ENCODE assay signal across 15 cellular contexts in genomic region chr2:1502891-1503304, GRCh38.
"Had no signal": no experiment of that assay in that cellular context is flagged by ENCODE, and none has a peak within 500 bp of the region (broad histone marks: within the 10 kb centered on the region; RNA-seq: fewer than 3 reads in every experiment).

No MANE protein-coding gene starts in this region.

- H3K36me3 ChIP-seq: gastroesophageal sphincter, heart right ventricle, tibial artery, vagina had no signal

- H3K4me1 ChIP-seq: gastroesophageal sphincter, tibial artery, vagina had no signal

- H3K4me1 Mint-ChIP-seq: WTC11 had no signal

- H3K36me3 Mint-ChIP-seq: WTC11 had no signal

- H3K27ac Mint-ChIP-seq: activated T-cell treated with anti-CD3 and anti-CD28 coated beads, Interleukin-2, amount 50 U/mL, for 72 hours; WTC11 had no signal

- H3K27ac ChIP-seq: dorsolateral prefrontal cortex, gastroesophageal sphincter, heart right ventricle, tibial artery, vagina had no signal

- H3K9me3 Mint-ChIP-seq: WTC11 had no signal

- H3K9me3 ChIP-seq: gastroesophageal sphincter, tibial artery, vagina had no signal

- H3K27me3 ChIP-seq: dorsolateral prefrontal cortex, vagina had no signal

- H3K4me3 ChIP-seq: dorsolateral prefrontal cortex, gastroesophageal sphincter, heart right ventricle, tibial artery, vagina had no signal

- H3K4me3 Mint-ChIP-seq: activated T-cell treated with anti-CD3 and anti-CD28 coated beads, Interleukin-2, amount 50 U/mL, for 72 hours; WTC11 had no signal

- FAIRE-seq: small intestine, TTC549 had no signal

- ATAC-seq: activated T-cell treated with anti-CD3 and anti-CD28 coated beads, Interleukin-2, amount 50 U/mL, for 72 hours; gastroesophageal sphincter; WTC11 had no signal

- DNase-seq: activated CD4-positive, alpha-beta T cell treated with anti-CD3 and anti-CD28 coated beads for 48 hours; activated CD8-positive, alpha-beta memory T cell treated with anti-CD3 and anti-CD28 coated beads, Interleukin-2, amount 50 U/mL, for 48 hours; activated T-cell treated with anti-CD3 and anti-CD28 coated beads, Interleukin-2, amount 50 U/mL, for 72 hours; erythroblast; heart right ventricle; left cardiac atrium; mammary epithelial cell; retina; small intestine had no signal
